In genomic region chr9:127589955-127590370, GRCh38 we compare ENCODE assay signal across 1 cellular context.
A peak's percentile ranks its signal among the peaks of the same experiment; 100 is the strongest.
TF ChIP-seq lines count a peak whose summit lies in the region.

No MANE protein-coding gene starts in this region.

TF ChIP-seq in K562, 482 proteins besides CTCF, POLR2A, EP300 and RAD21 (continued from another document):
- TF ChIP-seq, protein P1, sequence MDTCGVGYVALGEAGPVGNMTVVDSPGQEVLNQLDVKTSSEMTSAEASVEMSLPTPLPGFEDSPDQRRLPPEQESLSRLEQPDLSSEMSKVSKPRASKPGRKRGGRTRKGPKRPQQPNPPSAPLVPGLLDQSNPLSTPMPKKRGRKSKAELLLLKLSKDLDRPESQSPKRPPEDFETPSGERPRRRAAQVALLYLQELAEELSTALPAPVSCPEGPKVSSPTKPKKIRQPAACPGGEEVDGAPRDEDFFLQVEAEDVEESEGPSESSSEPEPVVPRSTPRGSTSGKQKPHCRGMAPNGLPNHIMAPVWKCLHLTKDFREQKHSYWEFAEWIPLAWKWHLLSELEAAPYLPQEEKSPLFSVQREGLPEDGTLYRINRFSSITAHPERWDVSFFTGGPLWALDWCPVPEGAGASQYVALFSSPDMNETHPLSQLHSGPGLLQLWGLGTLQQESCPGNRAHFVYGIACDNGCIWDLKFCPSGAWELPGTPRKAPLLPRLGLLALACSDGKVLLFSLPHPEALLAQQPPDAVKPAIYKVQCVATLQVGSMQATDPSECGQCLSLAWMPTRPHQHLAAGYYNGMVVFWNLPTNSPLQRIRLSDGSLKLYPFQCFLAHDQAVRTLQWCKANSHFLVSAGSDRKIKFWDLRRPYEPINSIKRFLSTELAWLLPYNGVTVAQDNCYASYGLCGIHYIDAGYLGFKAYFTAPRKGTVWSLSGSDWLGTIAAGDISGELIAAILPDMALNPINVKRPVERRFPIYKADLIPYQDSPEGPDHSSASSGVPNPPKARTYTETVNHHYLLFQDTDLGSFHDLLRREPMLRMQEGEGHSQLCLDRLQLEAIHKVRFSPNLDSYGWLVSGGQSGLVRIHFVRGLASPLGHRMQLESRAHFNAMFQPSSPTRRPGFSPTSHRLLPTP (IDR thresholded peaks at IDR 0.05; ENCODE audit: borderline replicate concordance, extremely low read depth, insufficient read length): no peak
- TF ChIP-seq RBM15 (IDR thresholded peaks at IDR 0.05; ENCODE audit: insufficient read depth, low read length): no peak
- peak; percentile 45; the same call in 1 of the 2 replicates for TF ChIP-seq CTBP1 (IDR thresholded peaks at IDR 0.05; ENCODE audit: borderline replicate concordance)
- TF ChIP-seq, protein P2, sequence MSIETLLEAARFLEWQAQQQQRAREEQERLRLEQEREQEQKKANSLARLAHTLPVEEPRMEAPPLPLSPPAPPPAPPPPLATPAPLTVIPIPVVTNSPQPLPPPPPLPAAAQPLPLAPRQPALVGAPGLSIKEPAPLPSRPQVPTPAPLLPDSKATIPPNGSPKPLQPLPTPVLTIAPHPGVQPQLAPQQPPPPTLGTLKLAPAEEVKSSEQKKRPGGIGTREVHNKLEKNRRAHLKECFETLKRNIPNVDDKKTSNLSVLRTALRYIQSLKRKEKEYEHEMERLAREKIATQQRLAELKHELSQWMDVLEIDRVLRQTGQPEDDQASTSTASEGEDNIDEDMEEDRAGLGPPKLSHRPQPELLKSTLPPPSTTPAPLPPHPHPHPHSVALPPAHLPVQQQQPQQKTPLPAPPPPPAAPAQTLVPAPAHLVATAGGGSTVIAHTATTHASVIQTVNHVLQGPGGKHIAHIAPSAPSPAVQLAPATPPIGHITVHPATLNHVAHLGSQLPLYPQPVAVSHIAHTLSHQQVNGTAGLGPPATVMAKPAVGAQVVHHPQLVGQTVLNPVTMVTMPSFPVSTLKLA (conservative IDR thresholded peaks at IDR 0.05): 0 out of 4 replicates have a peak, but pooled peaks of 1 of the 2 experiments have one; percentile 23
- TF ChIP-seq STAG1 (CRISPR knock-in tag; IDR thresholded peaks at IDR 0.05; ENCODE audit: borderline replicate concordance): peak; percentile 59; the same call in 1 of the 2 replicates
- no peak for TF ChIP-seq ZC3H4 (CRISPR knock-in tag; IDR thresholded peaks at IDR 0.05; ENCODE audit: borderline replicate concordance)
- TF ChIP-seq CC2D1A (IDR thresholded peaks at IDR 0.05): peak; percentile 76; the same call in 1 of the 2 replicates
- TF ChIP-seq ZFPM2 (CRISPR knock-in tag; IDR thresholded peaks at IDR 0.05): no peak
- no peak for TF ChIP-seq MTA2 (IDR thresholded peaks at IDR 0.05; ENCODE audit: low read depth)
- peak; percentile 90 for TF ChIP-seq SMC3 (conservative IDR thresholded peaks at IDR 0.05; ENCODE audit: insufficient read depth, low read depth, low read length)
- no peak for TF ChIP-seq DMBX1 (CRISPR knock-in tag; IDR thresholded peaks at IDR 0.05; ENCODE audit: borderline replicate concordance)
- no peak for TF ChIP-seq L3MBTL2 (IDR thresholded peaks at IDR 0.05)
- no peak for TF ChIP-seq NR1H2 (CRISPR knock-in tag; IDR thresholded peaks at IDR 0.05)
- TF ChIP-seq ESRRA (IDR thresholded peaks at IDR 0.05; ENCODE audit: borderline replicate concordance, low read depth): no peak
- TF ChIP-seq ZKSCAN8 (CRISPR knock-in tag; IDR thresholded peaks at IDR 0.05): no peak
- no peak for TF ChIP-seq ZNF778 (CRISPR knock-in tag; IDR thresholded peaks at IDR 0.05)
- TF ChIP-seq PHF20 (IDR thresholded peaks at IDR 0.05; ENCODE audit: partially characterized antibody): no peak
- TF ChIP-seq CBFA2T2 (conservative IDR thresholded peaks at IDR 0.05): no peak
- TF ChIP-seq USF2 (CRISPR knock-in tag; IDR thresholded peaks at IDR 0.05): no peak
- TF ChIP-seq, protein P3, sequence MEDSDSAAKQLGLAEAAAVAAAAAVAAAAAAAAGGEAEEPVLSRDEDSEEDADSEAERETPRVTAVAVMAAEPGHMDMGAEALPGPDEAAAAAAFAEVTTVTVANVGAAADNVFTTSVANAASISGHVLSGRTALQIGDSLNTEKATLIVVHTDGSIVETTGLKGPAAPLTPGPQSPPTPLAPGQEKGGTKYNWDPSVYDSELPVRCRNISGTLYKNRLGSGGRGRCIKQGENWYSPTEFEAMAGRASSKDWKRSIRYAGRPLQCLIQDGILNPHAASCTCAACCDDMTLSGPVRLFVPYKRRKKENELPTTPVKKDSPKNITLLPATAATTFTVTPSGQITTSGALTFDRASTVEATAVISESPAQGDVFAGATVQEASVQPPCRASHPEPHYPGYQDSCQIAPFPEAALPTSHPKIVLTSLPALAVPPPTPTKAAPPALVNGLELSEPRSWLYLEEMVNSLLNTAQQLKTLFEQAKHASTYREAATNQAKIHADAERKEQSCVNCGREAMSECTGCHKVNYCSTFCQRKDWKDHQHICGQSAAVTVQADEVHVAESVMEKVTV (CRISPR knock-in tag; IDR thresholded peaks at IDR 0.05): peak; percentile 87
- TF ChIP-seq ZNF274 (IDR thresholded peaks at IDR 0.05; ENCODE audit: borderline replicate concordance, low read depth, low read length): no peak
- TF ChIP-seq FOSL1 (tag; conservative IDR thresholded peaks at IDR 0.05): no peak; the same call in 1 of the 2 replicates
- TF ChIP-seq BRF1 (IDR thresholded peaks at IDR 0.05; ENCODE audit: borderline replicate concordance, extremely low read depth, insufficient read length): no peak
- no peak for TF ChIP-seq TCFL5 (CRISPR knock-in tag; conservative IDR thresholded peaks at IDR 0.05)
- no peak for TF ChIP-seq E2F5 (CRISPR knock-in tag; IDR thresholded peaks at IDR 0.05)
- TF ChIP-seq MXI1 (IDR thresholded peaks at IDR 0.05; ENCODE audit: low read depth, low read length): no peak
- TF ChIP-seq MAFG (tag; conservative IDR thresholded peaks at IDR 0.05): no peak
- TF ChIP-seq, protein P4, sequence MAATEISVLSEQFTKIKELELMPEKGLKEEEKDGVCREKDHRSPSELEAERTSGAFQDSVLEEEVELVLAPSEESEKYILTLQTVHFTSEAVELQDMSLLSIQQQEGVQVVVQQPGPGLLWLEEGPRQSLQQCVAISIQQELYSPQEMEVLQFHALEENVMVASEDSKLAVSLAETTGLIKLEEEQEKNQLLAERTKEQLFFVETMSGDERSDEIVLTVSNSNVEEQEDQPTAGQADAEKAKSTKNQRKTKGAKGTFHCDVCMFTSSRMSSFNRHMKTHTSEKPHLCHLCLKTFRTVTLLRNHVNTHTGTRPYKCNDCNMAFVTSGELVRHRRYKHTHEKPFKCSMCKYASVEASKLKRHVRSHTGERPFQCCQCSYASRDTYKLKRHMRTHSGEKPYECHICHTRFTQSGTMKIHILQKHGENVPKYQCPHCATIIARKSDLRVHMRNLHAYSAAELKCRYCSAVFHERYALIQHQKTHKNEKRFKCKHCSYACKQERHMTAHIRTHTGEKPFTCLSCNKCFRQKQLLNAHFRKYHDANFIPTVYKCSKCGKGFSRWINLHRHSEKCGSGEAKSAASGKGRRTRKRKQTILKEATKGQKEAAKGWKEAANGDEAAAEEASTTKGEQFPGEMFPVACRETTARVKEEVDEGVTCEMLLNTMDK (IDR thresholded peaks at IDR 0.05; ENCODE audit: borderline replicate concordance, insufficient read depth, low read depth, low read length, poor library complexity, severe bottlenecking): peak; percentile 19
- TF ChIP-seq, protein P5, sequence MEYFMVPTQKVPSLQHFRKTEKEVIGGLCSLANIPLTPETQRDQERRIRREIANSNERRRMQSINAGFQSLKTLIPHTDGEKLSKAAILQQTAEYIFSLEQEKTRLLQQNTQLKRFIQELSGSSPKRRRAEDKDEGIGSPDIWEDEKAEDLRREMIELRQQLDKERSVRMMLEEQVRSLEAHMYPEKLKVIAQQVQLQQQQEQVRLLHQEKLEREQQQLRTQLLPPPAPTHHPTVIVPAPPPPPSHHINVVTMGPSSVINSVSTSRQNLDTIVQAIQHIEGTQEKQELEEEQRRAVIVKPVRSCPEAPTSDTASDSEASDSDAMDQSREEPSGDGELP (CRISPR knock-in tag; IDR thresholded peaks at IDR 0.05; ENCODE audit: borderline replicate concordance): no peak
- TF ChIP-seq E4F1 (CRISPR knock-in tag; IDR thresholded peaks at IDR 0.05; ENCODE audit: borderline replicate concordance): no peak
- no peak for TF ChIP-seq IRF1 (CRISPR knock-in tag; IDR thresholded peaks at IDR 0.05; ENCODE audit: borderline replicate concordance)
- TF ChIP-seq NR2C1 (IDR thresholded peaks at IDR 0.05): 0 out of 2 replicates have a peak, but pooled peaks have one; percentile 13
- no peak for TF ChIP-seq NR2C1 (tag; IDR thresholded peaks at IDR 0.05)
- TF ChIP-seq ZNF609 (CRISPR knock-in tag; IDR thresholded peaks at IDR 0.05; ENCODE audit: borderline replicate concordance): no peak
- no peak for TF ChIP-seq PCBP2 (IDR thresholded peaks at IDR 0.05; ENCODE audit: low read depth, low read length, poor library complexity, severe bottlenecking)
- TF ChIP-seq ZNF449 (CRISPR knock-in tag; IDR thresholded peaks at IDR 0.05): no peak
- TF ChIP-seq RCOR1 (IDR thresholded peaks at IDR 0.05; ENCODE audit: borderline replicate concordance in 1 of 2, low read depth in 2 of 2, low read length in 2 of 2): 0 out of 4 replicates have a peak, but pooled peaks of 1 of the 2 experiments have one; percentile 41
TF ChIP-seq in K562: peak in this region for 13.
